26 cellular contexts compared by ENCODE assay signal in the genomic region with DNA sequence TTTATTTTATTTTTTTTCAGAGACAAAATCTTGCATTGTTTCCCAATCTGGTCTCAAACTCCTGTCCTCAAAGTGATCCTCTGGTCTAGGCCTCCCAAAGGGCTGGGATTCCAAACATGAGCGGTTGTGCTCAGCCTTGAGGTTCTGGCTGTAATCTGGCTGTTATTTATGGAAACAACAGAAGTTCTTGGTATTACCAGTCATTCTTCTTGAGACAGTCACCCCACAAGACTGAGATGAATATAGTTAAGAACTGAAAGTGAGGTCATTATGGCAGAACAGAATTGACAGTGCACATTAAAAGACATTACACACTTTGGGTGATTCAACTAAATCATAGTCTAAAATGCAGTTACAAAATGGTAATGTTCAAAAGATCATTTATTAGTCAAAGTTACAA.
DNase-seq lines count a peak whose midpoint lies in the region; ATAC-seq, FAIRE-seq and TF ChIP-seq lines count a peak whose summit lies in the region.
"Had no signal": no experiment of that assay in that cellular context is flagged by ENCODE, and none has a peak within 500 bp of the region (broad histone marks: within the 10 kb centered on the region; RNA-seq: fewer than 3 reads in every experiment).

No MANE protein-coding gene starts in this region.

- H2BK15ac ChIP-seq in mesenchymal stem cell (ENCODE audit: low read depth, poor library complexity, severe bottlenecking) = no peak overlapping the region

- H3K27me3 ChIP-seq in mesenchymal stem cell (ENCODE audit: control insufficient read depth in 1 of 2, insufficient read depth in 1 of 2, low read length in 2 of 2) (no peaks in the 10 kb centered on the region), spleen (replicated peaks in 1 of 7) (no peaks in the 10 kb centered on the region)
- H3K27me3 ChIP-seq: SJCRH30 had no signal

- no peak for TF ChIP-seq POLR2A in spleen (IDR thresholded peaks at IDR 0.05)

- no peak overlapping the region for H4K91ac ChIP-seq in mesenchymal stem cell (ENCODE audit: low read length)

- 57% methylated on average over 1 of the region's 1 CpG for WGBS in mesenchymal stem cell
- 41 to 97% (median 88%) methylated on average over 1 of the region's 1 CpG for WGBS in spleen, 5 donors

- no peak overlapping the region for H2BK12ac ChIP-seq in mesenchymal stem cell (ENCODE audit: low read length in 2 of 2)

- no peak overlapping the region for H2BK120ac ChIP-seq in mesenchymal stem cell (ENCODE audit: low read depth, low read length)

- no peak for TF ChIP-seq CTCF in spleen (IDR thresholded peaks at IDR 0.05 in 8 of 11, conservative IDR thresholded peaks at IDR 0.05 in 3 of 11)
- TF ChIP-seq CTCF in D721Med (IDR thresholded peaks at IDR 0.05; ENCODE audit: insufficient read depth, missing control alignments) = no peak

- no peak overlapping the region for H3K18ac ChIP-seq in mesenchymal stem cell (ENCODE audit: low read depth in 1 of 2, low read length in 2 of 2)

- peak; percentile 44 for ATAC-seq in GM19463 (IDR thresholded peaks at IDR 0.05; ENCODE audit: unreplicated experiment)
- ATAC-seq in HG03039 (IDR thresholded peaks at IDR 0.05; ENCODE audit: unreplicated experiment) = peak; percentile 61
- ATAC-seq in HG02759 (IDR thresholded peaks at IDR 0.05; ENCODE audit: unreplicated experiment) = no peak
- ATAC-seq: A549; CD8-positive, alpha-beta T cell; Right ventricle myocardium inferior; SK-N-SH treated with all-trans-retinoic acid at 6 μM for 48 hours; T-helper 17 cell had no signal

- DNase-seq in MV-4-11 (lab: John Stamatoyannopoulos, UW) = peak; percentile 16
- DNase-seq in mesenchymal stem cell = peak; percentile 1
- no peak for DNase-seq in spleen
- no peak for DNase-seq in D721Med (ENCODE audit: insufficient read length, low spot score)
- DNase-seq: AML-193; C1 segment of cervical spinal cord; Caco-2; CD8-positive, alpha-beta T cell; DMS 273 treated with DMSO at 0.1 percent for 48 hours; DMS79 treated with DMSO at 0.1 percent for 48 hours; GF-D8; GOT3; KBM-7; NCI-H2029; NCI-H446; NCI-H524 treated with DMSO at 0.1 percent for 48 hours; SJCRH30; T-helper 17 cell had no signal

- no peak overlapping the region for H3K14ac ChIP-seq in mesenchymal stem cell (ENCODE audit: low read length in 2 of 2)

- no peak overlapping the region for H2BK5ac ChIP-seq in mesenchymal stem cell (ENCODE audit: low read depth, low read length, poor library complexity, severe bottlenecking)

- no peaks in the 10 kb centered on the region for H3K36me3 ChIP-seq in mesenchymal stem cell (ENCODE audit: control insufficient read depth in 1 of 2, insufficient read depth in 2 of 2, low read depth in 1 of 2, low read length in 2 of 2)
- H3K36me3 ChIP-seq in spleen = no peaks in the 10 kb centered on the region
- H3K36me3 ChIP-seq: HAP-1, SJCRH30 had no signal

- H2AK5ac ChIP-seq in mesenchymal stem cell (ENCODE audit: low read length, severe bottlenecking) = no peak overlapping the region

- no peak overlapping the region for H3K23ac ChIP-seq in mesenchymal stem cell (ENCODE audit: low read length in 2 of 2)

- H3K9ac ChIP-seq in mesenchymal stem cell (ENCODE audit: low read length) = no peak overlapping the region

- H3K4me1 ChIP-seq in mesenchymal stem cell (ENCODE audit: control insufficient read depth, insufficient read depth, low read depth, low read length) (no peaks in the 10 kb centered on the region), spleen (no peaks in the 10 kb centered on the region)
- H3K4me1 ChIP-seq: A549, Caco-2, HAP-1, SJCRH30 had no signal

- no peak overlapping the region for H3K4me2 ChIP-seq in mesenchymal stem cell (ENCODE audit: low read length, poor library complexity, severe bottlenecking)
- H3K4me2 ChIP-seq: A549 had no signal

- no peak overlapping the region for H2AFZ ChIP-seq in mesenchymal stem cell (ENCODE audit: low read depth, low read length)

- FAIRE-seq in D721Med (lab: Jason Lieb, UNC) = no peak
- FAIRE-seq: A549, GM12892 had no signal

- intact Hi-C loops in spleen (cut with DNase I; ENCODE audit: low total_unique reads) = no loop called here

- no peak overlapping the region for H4K8ac ChIP-seq in mesenchymal stem cell (ENCODE audit: low read length)

- no peaks in the 10 kb centered on the region for H3K79me1 ChIP-seq in mesenchymal stem cell (replicated peaks; ENCODE audit: low read length, poor library complexity, severe bottlenecking)

- no peak overlapping the region for H3K4ac ChIP-seq in mesenchymal stem cell (ENCODE audit: low read depth in 1 of 2, low read length in 2 of 2)

- no peak overlapping the region for H3K27ac ChIP-seq in mesenchymal stem cell (ENCODE audit: low read length, poor library complexity, severe bottlenecking)
- no peak overlapping the region for H3K27ac ChIP-seq in spleen
- H3K27ac ChIP-seq: A549, SJCRH30 had no signal

- H3K4me3 ChIP-seq in mesenchymal stem cell (ENCODE audit: insufficient read depth in 1 of 2, low read depth in 1 of 2, low read length in 2 of 2) (no peak overlapping the region), spleen (no peak overlapping the region)
- H3K4me3 ChIP-seq: A549, HAP-1, SJCRH30 had no signal

- H3K9me3 ChIP-seq in mesenchymal stem cell (ENCODE audit: control insufficient read depth, low read length) (no peaks in the 10 kb centered on the region), spleen (no peaks in the 10 kb centered on the region)
- H3K9me3 ChIP-seq: A549, Caco-2, HAP-1, SJCRH30 had no signal

Comparison
In these comparisons a context has a peak if more than half of its experiments do, and no peak if none do; other contexts are left out.
1. DNase-seq: peak in MV-4-11 (single experiment) and mesenchymal stem cell (single experiment); none in spleen (single experiment) and D721Med (single experiment).